19 cellular contexts compared by ENCODE assay signal in the genomic region with DNA sequence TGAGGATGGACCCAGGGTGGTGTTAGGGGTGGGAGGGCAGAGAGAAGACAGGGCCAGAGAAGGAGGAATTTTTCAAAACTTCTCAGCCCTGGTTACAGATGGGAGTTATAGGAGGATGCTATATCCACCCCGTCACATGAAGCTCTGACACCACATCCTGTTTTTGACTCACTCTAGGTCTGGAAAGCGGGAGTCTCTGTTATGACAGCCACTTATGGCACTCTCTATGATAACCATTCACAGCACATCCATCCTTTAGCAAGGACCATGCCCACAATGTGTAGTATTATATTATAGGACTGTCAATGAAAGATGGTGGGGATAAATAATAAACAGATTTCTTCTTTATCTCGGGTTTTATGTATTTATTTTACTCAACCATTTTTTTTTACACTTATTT.
DNase-seq lines count a peak whose midpoint lies in the region; ATAC-seq and TF ChIP-seq lines count a peak whose summit lies in the region.
"Had no signal": no experiment of that assay in that cellular context is flagged by ENCODE, and none has a peak within 500 bp of the region (broad histone marks: within the 10 kb centered on the region; RNA-seq: fewer than 3 reads in every experiment).

No MANE protein-coding gene starts in this region.

- H3K4me3 Mint-ChIP-seq in HFFc6 = no peak overlapping the region
- no peak overlapping the region for H3K4me3 Mint-ChIP-seq in activated T-cell treated with anti-CD3 and anti-CD28 coated beads, Interleukin-2, amount 50 U/mL, for 4 hours
- H3K4me3 Mint-ChIP-seq: B cell had no signal

- TF ChIP-seq CTCF in HFFc6 (IDR thresholded peaks at IDR 0.05) = no peak

- ATAC-seq in GM21576 (IDR thresholded peaks at IDR 0.05; ENCODE audit: unreplicated experiment) = no peak
- ATAC-seq in activated T-cell treated with anti-CD3 and anti-CD28 coated beads, Interleukin-2, amount 50 U/mL, for 4 hours = no peak
- ATAC-seq: GM12878, SK-N-SH treated with all-trans-retinoic acid at 6 μM for 48 hours had no signal

- H3K4me1 Mint-ChIP-seq in HFFc6 (ENCODE audit: low read depth) = peaks cover 52% of the 10 kb centered on the region
- no peaks in the 10 kb centered on the region for H3K4me1 Mint-ChIP-seq in activated T-cell treated with anti-CD3 and anti-CD28 coated beads, Interleukin-2, amount 50 U/mL, for 4 hours (ENCODE audit: low read depth)
- H3K4me1 Mint-ChIP-seq: B cell had no signal

- peak overlapping the region; percentile 60; the same call in 1 of the 2 replicates for H3K27ac Mint-ChIP-seq in HFFc6
- H3K27ac Mint-ChIP-seq: B cell had no signal

- DNase-seq in A172 (ENCODE audit: low spot score) = peak; percentile 25
- DNase-seq in HFFc6 = peak; percentile 19
- peak; percentile 4 for DNase-seq in amniotic epithelial cell (ENCODE audit: low read depth)
- DNase-seq in iris pigment epithelial cell (ENCODE audit: low read depth) = peak; percentile 35
- no peak for DNase-seq in mucosa of gallbladder (ENCODE audit: low spot score)
- DNase-seq in activated gamma-delta T cell (lab: John Stamatoyannopoulos, UW) = no peak
- DNase-seq in activated T-cell treated with anti-CD3 and anti-CD28 coated beads, Interleukin-2, amount 50 U/mL, for 4 hours = no peak
- DNase-seq: DMS79 treated with DMSO at 0.1 percent for 48 hours, IMR-90, NCI-H1092 treated with DMSO at 0.1 percent for 48 hours, NCI-H1694, NCI-H2081 treated with DMSO at 0.1 percent for 48 hours, NCI-H774, OCI-M1, SHP77 treated with DMSO at 0.1 percent for 48 hours had no signal

- peaks cover 4% of the 10 kb centered on the region; the same call in 1 of the 2 replicates for H3K27me3 Mint-ChIP-seq in HFFc6 (ENCODE audit: insufficient read depth)
- no peaks in the 10 kb centered on the region for H3K27me3 Mint-ChIP-seq in activated T-cell treated with anti-CD3 and anti-CD28 coated beads, Interleukin-2, amount 50 U/mL, for 4 hours (ENCODE audit: low read depth)
- H3K27me3 Mint-ChIP-seq: B cell had no signal

- no peaks in the 10 kb centered on the region for H3K9me3 Mint-ChIP-seq in HFFc6
- H3K9me3 Mint-ChIP-seq in activated T-cell treated with anti-CD3 and anti-CD28 coated beads, Interleukin-2, amount 50 U/mL, for 4 hours = peaks cover 27% of the 10 kb centered on the region

- no peaks in the 10 kb centered on the region for H3K36me3 Mint-ChIP-seq in HFFc6 (ENCODE audit: low read depth)
- H3K36me3 Mint-ChIP-seq in activated T-cell treated with anti-CD3 and anti-CD28 coated beads, Interleukin-2, amount 50 U/mL, for 4 hours (ENCODE audit: insufficient read depth) = no peaks in the 10 kb centered on the region

Comparison
In these comparisons a context has a peak if more than half of its experiments do, and no peak if none do; other contexts are left out.
1. DNase-seq: peak in A172 (single experiment), HFFc6 (single experiment), amniotic epithelial cell (single experiment) and iris pigment epithelial cell (single experiment); none in mucosa of gallbladder (single experiment), activated gamma-delta T cell (single experiment) and activated T-cell treated with anti-CD3 and anti-CD28 coated beads, Interleukin-2, amount 50 U/mL, for 4 hours (single experiment).